Comparison of ENCODE assay signal across 31 cellular contexts in the genomic region with DNA sequence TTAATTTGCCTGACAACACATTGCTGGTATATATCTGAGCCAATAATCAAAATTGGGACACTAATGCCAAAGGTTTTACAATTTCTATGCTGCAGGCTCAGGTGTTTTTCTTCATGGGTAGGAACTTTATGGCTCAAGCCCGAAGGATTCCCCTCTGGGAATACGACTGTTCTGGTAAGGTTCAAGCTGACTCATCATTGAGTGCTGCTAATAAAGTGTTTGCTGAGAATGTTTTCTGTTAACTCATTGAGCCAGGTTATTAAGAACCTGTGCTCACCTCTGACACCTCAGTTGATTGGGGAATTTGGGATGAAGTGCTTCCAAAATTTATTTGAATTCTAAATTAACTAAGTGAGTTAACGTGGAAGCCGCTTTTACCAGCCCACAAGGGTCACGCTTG.
"Had no signal": no experiment of that assay in that cellular context is flagged by ENCODE, and none has a peak within 500 bp of the region (broad histone marks: within the 10 kb centered on the region; RNA-seq: fewer than 3 reads in every experiment).

No MANE protein-coding gene starts in this region.

- FAIRE-seq: TTC549 had no signal

- H3K27ac ChIP-seq: VCaP had no signal

- DNase-seq: activated B cell treated with CpG ODN at 0.5 μM for 24 hours; activated CD4-positive, alpha-beta memory T cell treated with anti-CD3 and anti-CD28 coated beads for 36 hours; activated CD4-positive, alpha-beta T cell treated with anti-CD3 and anti-CD28 coated beads for 4 hours; activated CD4-positive, alpha-beta T cell treated with anti-CD3 and anti-CD28 coated beads, Interleukin-2, amount 10 ng/mL, durations not matched to agents 24 days and 14 days; activated CD4-positive, alpha-beta T cell treated with anti-CD3 and anti-CD28 coated beads, Interleukin-2, amount 50 U/mL, for 1 hour; activated CD4-positive, alpha-beta T cell treated with anti-CD3 and anti-CD28 coated beads, Interleukin-2, amount 50 U/mL, for 4 hours; activated CD4-positive, CD25-positive, alpha-beta regulatory T cell treated with anti-CD3 and anti-CD28 coated beads, Interleukin-2, amount 50 U/mL, for 72 hours; activated CD8-positive, alpha-beta memory T cell treated with anti-CD3 and anti-CD28 coated beads, Interleukin-2, amount 50 U/mL, for 4 hours; activated CD8-positive, alpha-beta T cell treated with anti-CD3 and anti-CD28 coated beads for 36 hours; activated effector memory CD4-positive, alpha-beta T cell treated with Interleukin-2 at 50 U/mL for 16 hours; activated gamma-delta T cell; activated naive CD4-positive, alpha-beta T cell treated with anti-CD3 and anti-CD28 coated beads, Interleukin-2, amount 10 ng/mL, durations not matched to agents 7 days and 5 days; activated naive CD4-positive, alpha-beta T cell treated with Interleukin-2 at 50 U/mL for 16 hours; activated naive CD8-positive, alpha-beta T cell treated with anti-CD3 and anti-CD28 coated beads, Interleukin-2, amount 10 ng/mL, durations not matched to agents 7 days and 5 days; activated naive CD8-positive, alpha-beta T cell treated with anti-CD3 and anti-CD28 coated beads, Interleukin-2, amount 50 U/mL, for 24 hours; activated T-cell treated with anti-CD3 and anti-CD28 coated beads for 4 hours; activated T-cell treated with anti-CD3 and anti-CD28 coated beads, Interleukin-2, amount 50 U/mL, for 1 hour; activated T-cell treated with anti-CD3 and anti-CD28 coated beads, Interleukin-2, amount 50 U/mL, for 4 hours; central memory CD4-positive, alpha-beta T cell; T-helper 1 cell; T-helper 2 cell; T-helper 9 cell had no signal

- H3K4me1 Mint-ChIP-seq: activated B cell treated with CpG ODN at 0.5 μM for 24 hours; activated CD4-positive, alpha-beta T cell treated with anti-CD3 and anti-CD28 coated beads, Interleukin-2, amount 10 ng/mL, durations not matched to agents 24 days and 14 days; activated naive CD4-positive, alpha-beta T cell treated with anti-CD3 and anti-CD28 coated beads, Interleukin-2, amount 10 ng/mL, durations not matched to agents 7 days and 5 days; activated naive CD4-positive, alpha-beta T cell treated with anti-CD3 and anti-CD28 coated beads, Interleukin-2, amount 50 U/mL, for 24 hours; activated naive CD8-positive, alpha-beta T cell treated with anti-CD3 and anti-CD28 coated beads, Interleukin-2, amount 10 ng/mL, durations not matched to agents 7 days and 5 days; activated naive CD8-positive, alpha-beta T cell treated with anti-CD3 and anti-CD28 coated beads, Interleukin-2, amount 50 U/mL, for 24 hours; brain had no signal

- H3K36me3 ChIP-seq: ascending aorta had no signal

- H3K4me3 Mint-ChIP-seq: activated B cell treated with CpG ODN at 0.5 μM for 24 hours; activated CD4-positive, alpha-beta memory T cell treated with anti-CD3 and anti-CD28 coated beads for 36 hours; activated CD4-positive, alpha-beta T cell treated with anti-CD3 and anti-CD28 coated beads, Interleukin-2, amount 10 ng/mL, durations not matched to agents 24 days and 14 days; activated CD8-positive, alpha-beta T cell treated with anti-CD3 and anti-CD28 coated beads for 36 hours; activated naive CD4-positive, alpha-beta T cell treated with anti-CD3 and anti-CD28 coated beads, Interleukin-2, amount 10 ng/mL, durations not matched to agents 7 days and 5 days; activated naive CD4-positive, alpha-beta T cell treated with anti-CD3 and anti-CD28 coated beads, Interleukin-2, amount 50 U/mL, for 24 hours; activated naive CD8-positive, alpha-beta T cell; activated naive CD8-positive, alpha-beta T cell treated with anti-CD3 and anti-CD28 coated beads, Interleukin-2, amount 10 ng/mL, durations not matched to agents 7 days and 5 days; activated naive CD8-positive, alpha-beta T cell treated with anti-CD3 and anti-CD28 coated beads, Interleukin-2, amount 50 U/mL, for 24 hours; activated T-cell treated with anti-CD3 and anti-CD28 coated beads, Interleukin-2, amount 50 U/mL, for 4 hours; brain; T-helper 1 cell treated with Interleukin-12 subunit alpha and Interleukin-12 subunit beta and Interleukin-4 antibody, amounts not matched to agents 30 μg/mL and 1 μg/mL, for 36 hours; T-helper 2 cell treated with Interferon-gamma antibody and Interleukin-4, amounts not matched to agents 5 μg/mL and 100 μg/mL, for 36 hours had no signal

- H3K9me3 ChIP-seq: ascending aorta had no signal

- H3K27me3 ChIP-seq: ascending aorta had no signal

- ATAC-seq: activated CD8-positive, alpha-beta T cell treated with anti-CD3 and anti-CD28 coated beads for 36 hours; activated naive CD8-positive, alpha-beta T cell treated with anti-CD3 and anti-CD28 coated beads, Interleukin-2, amount 50 U/mL, for 24 hours; activated T-cell treated with anti-CD3 and anti-CD28 coated beads, Interleukin-2, amount 50 U/mL, for 4 hours had no signal

- H3K27ac Mint-ChIP-seq: activated B cell treated with CpG ODN at 0.5 μM for 24 hours; activated CD4-positive, alpha-beta memory T cell treated with anti-CD3 and anti-CD28 coated beads for 36 hours; activated CD4-positive, alpha-beta T cell treated with anti-CD3 and anti-CD28 coated beads, Interleukin-2, amount 10 ng/mL, durations not matched to agents 24 days and 14 days; activated CD8-positive, alpha-beta T cell treated with anti-CD3 and anti-CD28 coated beads for 36 hours; activated naive CD4-positive, alpha-beta T cell treated with anti-CD3 and anti-CD28 coated beads, Interleukin-2, amount 10 ng/mL, durations not matched to agents 7 days and 5 days; activated naive CD4-positive, alpha-beta T cell treated with anti-CD3 and anti-CD28 coated beads, Interleukin-2, amount 50 U/mL, for 24 hours; activated naive CD8-positive, alpha-beta T cell; activated naive CD8-positive, alpha-beta T cell treated with anti-CD3 and anti-CD28 coated beads, Interleukin-2, amount 10 ng/mL, durations not matched to agents 7 days and 5 days; activated naive CD8-positive, alpha-beta T cell treated with anti-CD3 and anti-CD28 coated beads, Interleukin-2, amount 50 U/mL, for 24 hours; activated T-helper 2 cell treated with anti-CD3 and anti-CD28 coated beads, Interferon-gamma antibody, Interleukin-2, Interleukin-4, amounts not matched to agents 10 μg/mL and 5 μg/mL and 100 μg/mL, durations not matched to agents 14 hours and 24 hours and 36 hours; brain; T-helper 1 cell treated with Interleukin-12 subunit alpha and Interleukin-12 subunit beta and Interleukin-4 antibody, amounts not matched to agents 30 μg/mL and 1 μg/mL, for 36 hours; T-helper 2 cell treated with Interferon-gamma antibody and Interleukin-4, amounts not matched to agents 5 μg/mL and 100 μg/mL, for 36 hours had no signal

- H3K36me3 Mint-ChIP-seq: activated CD4-positive, alpha-beta memory T cell treated with anti-CD3 and anti-CD28 coated beads for 36 hours; activated naive CD4-positive, alpha-beta T cell treated with anti-CD3 and anti-CD28 coated beads, Interleukin-2, amount 10 ng/mL, durations not matched to agents 7 days and 5 days; activated naive CD8-positive, alpha-beta T cell had no signal

- H3K4me3 ChIP-seq: ascending aorta had no signal
